Comparison of ENCODE assay signal across 1 cellular context in the genomic region with DNA sequence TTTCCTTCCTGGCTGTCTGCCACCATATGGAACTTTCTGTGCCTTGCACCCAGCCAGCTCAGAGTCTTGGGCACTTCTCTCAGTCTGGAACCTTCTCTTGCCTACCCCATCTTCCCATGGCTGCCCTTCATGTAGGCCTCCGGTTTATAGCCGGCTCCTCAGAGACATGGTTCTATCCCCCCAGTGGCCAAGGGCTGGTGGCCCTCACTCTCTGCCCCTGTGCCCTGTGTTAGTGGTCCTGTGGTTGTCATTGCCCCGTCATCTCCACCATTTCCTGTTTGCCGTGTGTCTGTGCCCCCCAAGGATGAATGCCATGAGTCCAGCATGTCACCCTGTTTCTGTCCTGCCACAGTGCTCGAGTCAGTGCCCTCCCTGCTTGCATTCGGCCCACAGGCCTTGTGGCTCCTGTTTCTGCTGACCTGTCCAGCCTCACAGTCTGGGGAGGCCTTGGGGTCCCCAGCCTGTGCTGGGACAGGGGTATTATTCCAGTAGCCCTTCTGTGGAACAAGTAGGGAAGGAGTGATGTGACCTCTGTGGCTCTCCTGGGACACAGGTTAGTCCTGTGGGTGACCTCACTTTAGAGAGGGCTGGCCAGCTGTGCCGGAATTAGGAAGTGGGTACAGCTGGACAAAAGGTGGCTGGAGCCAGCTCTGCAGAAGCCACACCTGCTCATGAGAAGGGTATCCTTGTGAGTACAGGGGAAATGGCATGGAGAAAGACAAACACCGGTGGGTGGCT.
TF ChIP-seq lines count a peak whose summit lies in the region.

No MANE protein-coding gene starts in this region.

TF ChIP-seq in GM23338, 12 proteins besides CTCF, POLR2A, EP300 and RAD21 (continued from another document):
- TF ChIP-seq, protein P1, sequence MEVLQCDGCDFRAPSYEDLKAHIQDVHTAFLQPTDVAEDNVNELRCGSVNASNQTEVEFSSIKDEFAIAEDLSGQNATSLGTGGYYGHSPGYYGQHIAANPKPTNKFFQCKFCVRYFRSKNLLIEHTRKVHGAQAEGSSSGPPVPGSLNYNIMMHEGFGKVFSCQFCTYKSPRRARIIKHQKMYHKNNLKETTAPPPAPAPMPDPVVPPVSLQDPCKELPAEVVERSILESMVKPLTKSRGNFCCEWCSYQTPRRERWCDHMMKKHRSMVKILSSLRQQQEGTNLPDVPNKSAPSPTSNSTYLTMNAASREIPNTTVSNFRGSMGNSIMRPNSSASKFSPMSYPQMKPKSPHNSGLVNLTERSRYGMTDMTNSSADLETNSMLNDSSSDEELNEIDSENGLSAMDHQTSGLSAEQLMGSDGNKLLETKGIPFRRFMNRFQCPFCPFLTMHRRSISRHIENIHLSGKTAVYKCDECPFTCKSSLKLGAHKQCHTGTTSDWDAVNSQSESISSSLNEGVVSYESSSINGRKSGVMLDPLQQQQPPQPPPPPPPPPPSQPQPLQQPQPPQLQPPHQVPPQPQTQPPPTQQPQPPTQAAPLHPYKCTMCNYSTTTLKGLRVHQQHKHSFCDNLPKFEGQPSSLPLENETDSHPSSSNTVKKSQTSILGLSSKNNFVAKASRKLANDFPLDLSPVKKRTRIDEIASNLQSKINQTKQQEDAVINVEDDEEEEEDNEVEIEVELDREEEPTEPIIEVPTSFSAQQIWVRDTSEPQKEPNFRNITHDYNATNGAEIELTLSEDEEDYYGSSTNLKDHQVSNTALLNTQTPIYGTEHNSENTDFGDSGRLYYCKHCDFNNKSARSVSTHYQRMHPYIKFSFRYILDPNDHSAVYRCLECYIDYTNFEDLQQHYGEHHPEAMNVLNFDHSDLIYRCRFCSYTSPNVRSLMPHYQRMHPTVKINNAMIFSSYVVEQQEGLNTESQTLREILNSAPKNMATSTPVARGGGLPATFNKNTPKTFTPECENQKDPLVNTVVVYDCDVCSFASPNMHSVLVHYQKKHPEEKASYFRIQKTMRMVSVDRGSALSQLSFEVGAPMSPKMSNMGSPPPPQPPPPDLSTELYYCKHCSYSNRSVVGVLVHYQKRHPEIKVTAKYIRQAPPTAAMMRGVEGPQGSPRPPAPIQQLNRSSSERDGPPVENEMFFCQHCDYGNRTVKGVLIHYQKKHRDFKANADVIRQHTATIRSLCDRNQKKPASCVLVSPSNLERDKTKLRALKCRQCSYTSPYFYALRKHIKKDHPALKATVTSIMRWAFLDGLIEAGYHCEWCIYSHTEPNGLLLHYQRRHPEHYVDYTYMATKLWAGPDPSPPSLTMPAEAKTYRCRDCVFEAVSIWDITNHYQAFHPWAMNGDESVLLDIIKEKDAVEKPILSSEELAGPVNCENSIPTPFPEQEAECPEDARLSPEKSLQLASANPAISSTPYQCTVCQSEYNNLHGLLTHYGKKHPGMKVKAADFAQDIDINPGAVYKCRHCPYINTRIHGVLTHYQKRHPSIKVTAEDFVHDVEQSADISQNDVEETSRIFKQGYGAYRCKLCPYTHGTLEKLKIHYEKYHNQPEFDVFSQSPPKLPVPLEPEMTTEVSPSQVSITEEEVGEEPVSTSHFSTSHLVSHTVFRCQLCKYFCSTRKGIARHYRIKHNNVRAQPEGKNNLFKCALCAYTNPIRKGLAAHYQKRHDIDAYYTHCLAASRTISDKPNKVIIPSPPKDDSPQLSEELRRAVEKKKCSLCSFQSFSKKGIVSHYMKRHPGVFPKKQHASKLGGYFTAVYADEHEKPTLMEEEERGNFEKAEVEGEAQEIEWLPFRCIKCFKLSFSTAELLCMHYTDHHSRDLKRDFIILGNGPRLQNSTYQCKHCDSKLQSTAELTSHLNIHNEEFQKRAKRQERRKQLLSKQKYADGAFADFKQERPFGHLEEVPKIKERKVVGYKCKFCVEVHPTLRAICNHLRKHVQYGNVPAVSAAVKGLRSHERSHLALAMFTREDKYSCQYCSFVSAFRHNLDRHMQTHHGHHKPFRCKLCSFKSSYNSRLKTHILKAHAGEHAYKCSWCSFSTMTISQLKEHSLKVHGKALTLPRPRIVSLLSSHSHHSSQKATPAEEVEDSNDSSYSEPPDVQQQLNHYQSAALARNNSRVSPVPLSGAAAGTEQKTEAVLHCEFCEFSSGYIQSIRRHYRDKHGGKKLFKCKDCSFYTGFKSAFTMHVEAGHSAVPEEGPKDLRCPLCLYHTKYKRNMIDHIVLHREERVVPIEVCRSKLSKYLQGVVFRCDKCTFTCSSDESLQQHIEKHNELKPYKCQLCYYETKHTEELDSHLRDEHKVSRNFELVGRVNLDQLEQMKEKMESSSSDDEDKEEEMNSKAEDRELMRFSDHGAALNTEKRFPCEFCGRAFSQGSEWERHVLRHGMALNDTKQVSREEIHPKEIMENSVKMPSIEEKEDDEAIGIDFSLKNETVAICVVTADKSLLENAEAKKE (CRISPR knock-in tag; IDR thresholded peaks at IDR 0.05) = no peak
- TF ChIP-seq REST (IDR thresholded peaks at IDR 0.05; ENCODE audit: unreplicated experiment) (no peak), EZH2 (IDR thresholded peaks at IDR 0.05; ENCODE audit: low read depth, unreplicated experiment) (no peak), ZNF331 (CRISPR knock-in tag; IDR thresholded peaks at IDR 0.05; ENCODE audit: low read depth) (no peak)
